1 cellular context compared by ENCODE assay signal in the genomic region with DNA sequence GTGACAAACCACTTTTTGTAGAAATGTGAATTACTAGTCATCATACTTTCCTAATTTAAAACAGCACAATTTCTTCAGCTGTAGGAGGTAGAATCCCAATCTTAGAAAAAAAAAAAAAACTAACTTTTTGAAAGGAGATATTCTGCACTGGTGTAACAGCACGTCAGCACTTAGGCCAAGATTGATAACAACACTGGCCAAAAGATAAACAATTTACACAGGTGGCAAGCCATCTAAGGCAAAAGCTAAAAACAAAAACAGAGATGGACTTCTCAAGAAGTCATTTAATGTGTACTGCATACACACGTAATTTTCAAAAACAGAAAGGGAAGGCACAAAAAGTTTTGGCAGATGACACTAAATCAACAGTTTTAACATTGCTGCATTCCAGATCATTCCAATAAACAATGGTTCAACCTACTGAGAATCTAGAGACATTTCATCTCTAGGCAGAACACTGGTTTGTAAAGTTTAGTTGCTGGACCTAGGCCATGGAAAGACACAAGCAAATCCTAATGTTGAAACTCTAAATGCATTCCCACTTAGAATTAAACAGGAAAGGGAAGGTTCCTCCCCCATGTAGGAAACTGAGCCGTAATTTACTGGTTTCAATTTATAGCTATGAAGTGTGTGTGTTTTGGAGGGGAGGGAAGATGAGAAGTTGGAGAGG.
TF ChIP-seq lines count a peak whose summit lies in the region.

No MANE protein-coding gene starts in this region.

TF ChIP-seq in H1, 55 proteins besides CTCF, POLR2A, EP300 and RAD21:
- no peak for TF ChIP-seq NRF1 (IDR thresholded peaks at IDR 0.05; ENCODE audit: low read depth, low read length)
- no peak for TF ChIP-seq YY1 (IDR thresholded peaks at IDR 0.05; ENCODE audit: low read depth, low read length)
- TF ChIP-seq TBP (IDR thresholded peaks at IDR 0.05; ENCODE audit: low read depth, low read length), result no peak
- TF ChIP-seq CHD2 (IDR thresholded peaks at IDR 0.05; ENCODE audit: low read length), result no peak
- no peak for TF ChIP-seq GTF2F1 (IDR thresholded peaks at IDR 0.05; ENCODE audit: borderline replicate concordance, low read depth, low read length)
- no peak for TF ChIP-seq POLR2AphosphoS5 (IDR thresholded peaks at IDR 0.05; ENCODE audit: low read depth, low read length)
- TF ChIP-seq EGR1 (IDR thresholded peaks at IDR 0.05; ENCODE audit: borderline replicate concordance, low read depth, low read length), result no peak
- no peak for TF ChIP-seq SIN3A (conservative IDR thresholded peaks at IDR 0.05 in 1 of 2, IDR thresholded peaks at IDR 0.05 in 1 of 2; ENCODE audit: low read depth in 1 of 2, low read length in 2 of 2)
- no peak for TF ChIP-seq BCL11A (IDR thresholded peaks at IDR 0.05; ENCODE audit: low read depth in 2 of 2, low read length in 2 of 2)
- TF ChIP-seq POU5F1 (IDR thresholded peaks at IDR 0.05; ENCODE audit: low read depth, low read length), result no peak
- no peak for TF ChIP-seq SIX5 (IDR thresholded peaks at IDR 0.05; ENCODE audit: low read depth, low read length)
- no peak for TF ChIP-seq SP1 (IDR thresholded peaks at IDR 0.05; ENCODE audit: low read depth, low read length)
- TF ChIP-seq TCF12 (IDR thresholded peaks at IDR 0.05; ENCODE audit: low read depth, low read length), result no peak
TF ChIP-seq in H1: peak in this region for 0.
